11 cellular contexts compared by ENCODE assay signal in the genomic region with DNA sequence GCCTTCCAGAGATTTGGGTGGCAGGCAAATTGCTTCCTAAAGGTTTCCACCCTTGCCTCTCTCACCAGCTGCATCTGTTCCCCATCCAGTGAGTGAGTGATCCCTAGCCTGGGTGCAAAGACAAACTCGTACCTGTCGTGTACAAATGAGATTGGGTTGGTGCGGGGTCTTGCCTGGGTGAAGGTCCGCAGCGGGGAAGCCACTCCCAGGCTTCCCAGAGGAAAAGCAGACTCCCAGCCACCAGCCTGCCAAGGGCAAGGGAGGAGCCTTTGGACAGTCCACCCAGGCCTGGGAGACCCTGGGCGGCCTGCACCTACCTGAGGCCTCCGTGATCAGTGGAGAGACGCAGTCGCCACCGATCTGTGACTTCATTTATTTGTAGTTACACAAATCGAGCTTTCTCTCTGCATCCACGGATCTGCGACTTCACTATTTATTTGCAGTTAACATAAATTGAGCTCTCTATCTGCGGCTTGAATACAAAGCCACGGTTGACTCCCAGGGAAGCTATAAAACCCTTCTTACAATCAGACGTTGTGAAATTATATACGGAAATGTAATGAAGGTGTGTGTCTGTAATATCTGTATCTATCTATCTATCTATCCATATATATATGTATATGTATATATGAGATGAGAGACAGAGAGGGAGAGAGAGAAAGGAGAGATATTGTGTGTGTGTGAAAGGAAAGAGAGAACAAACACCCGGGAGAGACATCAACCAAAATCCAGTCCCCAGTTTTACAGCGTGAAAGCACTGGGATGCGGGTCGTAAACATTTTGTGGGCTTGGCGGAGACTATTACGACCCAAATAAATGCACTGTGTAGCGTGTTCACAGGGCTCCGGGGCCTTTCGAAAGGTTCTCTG. TPM values are rescaled to one million over a fixed set of nuclear protein-coding genes. Genes with fewer than 3 reads are reported as not detected.
DNase-seq lines count a peak whose midpoint lies in the region; ATAC-seq and TF ChIP-seq lines count a peak whose summit lies in the region.
"Had no signal": no experiment of that assay in that cellular context is flagged by ENCODE, and none has a peak within 500 bp of the region (broad histone marks: within the 10 kb centered on the region; RNA-seq: fewer than 3 reads in every experiment).

No MANE protein-coding gene starts in this region.

- intact Hi-C loops in psoas muscle (cut with DNase I) = loop anchor here (2.0 to 10.0 kb wide), 11 partner anchors 307 to 1595 kb away; partner anchors contain the start of genes CBX3 (in 2 of the 2) and HNRNPA2B1 (in 2 of the 2)

- H3K79me2 ChIP-seq in SU-DHL-6 (ENCODE audit: insufficient read depth, low read length) = 0 out of 2 replicates have a peak, but pooled peaks cover 4% of the 10 kb centered on the region

- no peak for ATAC-seq in psoas muscle
- ATAC-seq in HG03378 (IDR thresholded peaks at IDR 0.05; ENCODE audit: unreplicated experiment) = no peak
- no peak for ATAC-seq in GM21786 (IDR thresholded peaks at IDR 0.05; ENCODE audit: unreplicated experiment)

- no peaks in the 10 kb centered on the region for H3K9me2 ChIP-seq in SU-DHL-6 (replicated peaks; ENCODE audit: insufficient read depth, low read length)

- no peak overlapping the region for H3K9ac ChIP-seq in SU-DHL-6 (ENCODE audit: low read length)

- H3K4me3 Mint-ChIP-seq in endothelial cell (ENCODE audit: unreplicated experiment) = peak overlapping the region; percentile 1

- H3K9me3 Mint-ChIP-seq in endothelial cell (ENCODE audit: unreplicated experiment) = no peaks in the 10 kb centered on the region

- DNase-seq in H7 (peak; percentile 60), endothelial cell (ENCODE audit: low spot score) (no peak), psoas muscle (peak in 1 of 2 donors; percentile 26), T1000 (lab: John Stamatoyannopoulos, UW) (no peak), NCI-H128 (lab: John Stamatoyannopoulos, UW; ENCODE audit: unreplicated experiment) (no peak)
- DNase-seq: PC-9 had no signal

- H3K4me3 ChIP-seq in H7 (ENCODE audit: insufficient read depth, low read depth, low read length) (no peak overlapping the region), SU-DHL-6 (ENCODE audit: insufficient read depth, low read length, poor library complexity, severe bottlenecking) (no peak overlapping the region), psoas muscle (peak overlapping the region; percentile 79)

- no peaks in the 10 kb centered on the region for H3K36me3 ChIP-seq in H7 (replicated peaks; ENCODE audit: control insufficient read depth, insufficient read depth, low read length)
- no peaks in the 10 kb centered on the region for H3K36me3 ChIP-seq in SU-DHL-6 (ENCODE audit: low read length)
- no peaks in the 10 kb centered on the region for H3K36me3 ChIP-seq in psoas muscle (ENCODE audit: insufficient read depth in 1 of 2, low read depth in 1 of 2)

- no peaks in the 10 kb centered on the region for H4K20me1 ChIP-seq in SU-DHL-6 (ENCODE audit: low read depth, low read length)

- peaks cover 17% of the 10 kb centered on the region for H3K4me1 Mint-ChIP-seq in endothelial cell (ENCODE audit: unreplicated experiment)

- TF ChIP-seq CTCF in SU-DHL-6 (IDR thresholded peaks at IDR 0.05; ENCODE audit: insufficient read depth, low read length, poor library complexity, severe bottlenecking) (no peak), endothelial cell (IDR thresholded peaks at IDR 0.05; ENCODE audit: unreplicated experiment) (no peak), psoas muscle (IDR thresholded peaks at IDR 0.05) (no peak)

- H3K27me3 Mint-ChIP-seq in endothelial cell (ENCODE audit: unreplicated experiment) = peaks cover 41% of the 10 kb centered on the region

- H3K36me3 Mint-ChIP-seq in endothelial cell (ENCODE audit: low read depth, unreplicated experiment) = peaks cover 3% of the 10 kb centered on the region

- peaks cover 100% of the 10 kb centered on the region for H3K27me3 ChIP-seq in H7 (ENCODE audit: control insufficient read depth, insufficient read depth, low read length)
- no peaks in the 10 kb centered on the region for H3K27me3 ChIP-seq in SU-DHL-6 (ENCODE audit: low read length)
- no peaks in the 10 kb centered on the region for H3K27me3 ChIP-seq in psoas muscle (ENCODE audit: insufficient read depth in 3 of 3, low read length in 2 of 3)

- H3K9me3 ChIP-seq in SU-DHL-6 (ENCODE audit: insufficient read depth, low read length) (no peaks in the 10 kb centered on the region), psoas muscle (no peaks in the 10 kb centered on the region)

- peaks cover 19% of the 10 kb centered on the region for H3F3A ChIP-seq in SU-DHL-6 (ENCODE audit: insufficient read depth)

- peak overlapping the region; percentile 75 for H3K4me2 ChIP-seq in SU-DHL-6 (ENCODE audit: low read depth, low read length, poor library complexity, severe bottlenecking)

- H2AFZ ChIP-seq in SU-DHL-6 (ENCODE audit: low read depth, low read length, severe bottlenecking) = peak overlapping the region; percentile 100

- H3K27ac ChIP-seq in SU-DHL-6 (ENCODE audit: low read depth, low read length) = no peak overlapping the region
- H3K27ac ChIP-seq in psoas muscle = peak overlapping the region; percentile 86
- H3K27ac ChIP-seq: PC-9 had no signal

- peaks cover 25% of the 10 kb centered on the region for H3K4me1 ChIP-seq in psoas muscle

- no peak overlapping the region for H3K27ac Mint-ChIP-seq in endothelial cell (ENCODE audit: unreplicated experiment)

- 82 to 85% (median 84%) methylated on average over 26 of the region's 26 CpGs for whole genome bisulfite sequencing in psoas muscle, 3 donors

RNA-seq across cellular contexts. Expression of gene HOXA7, which starts 3.0 kb away (rescaled TPM):
- total RNA-seq in H7 (2014; rRNA removed; shearing (Covaris generic)) = not detected in 2 replicates
- total RNA-seq in endothelial cell (ENCODE audit: unreplicated experiment) (not detected), psoas muscle (1 to 10 TPM; 4.7 to 8.4 (median 6.7) TPM)
- 10 to 100 TPM in 1 of 3 donors, 1 to 10 TPM in 2; 2.9 to 10.2 (median 6.2) TPM for polyA plus RNA-seq in psoas muscle
- total RNA-seq: HepG2, osteocyte, PC-9 had no signal

RNA-seq across cellular contexts. Expression of gene HOXA9, which starts 5.8 kb away (rescaled TPM):
- not detected in 2 replicates for total RNA-seq in H7 (2014; rRNA removed; shearing (Covaris generic))
- total RNA-seq in endothelial cell (ENCODE audit: unreplicated experiment) (0.80 TPM), psoas muscle (10 to 100 TPM in 1 of 4 donors, 1 to 10 TPM in 1, under 1 TPM in 1, not detected in 1; 0.81 to 19.9 (median 4.9) TPM)
- 10 to 100 TPM; 13.8 to 55.9 (median 18.2) TPM for polyA plus RNA-seq in psoas muscle
- total RNA-seq: HepG2, osteocyte had no signal
- polyA plus RNA-seq: HepG2 had no signal

RNA-seq across cellular contexts. Expression of gene HOXA3, which starts 7.1 kb away (rescaled TPM):
- total RNA-seq in H7 (2014; rRNA removed; shearing (Covaris generic)) = not detected in 2 replicates
- total RNA-seq in endothelial cell (ENCODE audit: unreplicated experiment) (0.13 TPM), psoas muscle (1 to 10 TPM; 3.3 to 5.6 (median 4.2) TPM)
- 1 to 10 TPM in 1 of 3 donors, under 1 TPM in 2; 0.65 to 2.6 (median 0.97) TPM for polyA plus RNA-seq in psoas muscle
- total RNA-seq: osteocyte had no signal

RNA-seq across cellular contexts. Expression of gene HOXA6, which starts 11.9 kb away (rescaled TPM):
- total RNA-seq in H7 (2014; rRNA removed; shearing (Covaris generic)) = not detected in 2 replicates
- not detected for total RNA-seq in endothelial cell (ENCODE audit: unreplicated experiment)
- total RNA-seq in psoas muscle = 1 to 10 TPM; 2.5 to 3.7 (median 3.1) TPM
- polyA plus RNA-seq in psoas muscle = 1 to 10 TPM in 2 of 3 donors, under 1 TPM in 1; 0.64 to 3.2 (median 1.5) TPM
- total RNA-seq: osteocyte had no signal

RNA-seq across cellular contexts. Expression of gene HOXA10, which starts 14.6 kb away (rescaled TPM):
- not detected in 2 replicates for total RNA-seq in H7 (2014; rRNA removed; shearing (Covaris generic))
- not detected for total RNA-seq in endothelial cell (ENCODE audit: unreplicated experiment)
- total RNA-seq in psoas muscle = 10 to 100 TPM in 2 of 4 donors, under 1 TPM in 1, not detected in 1; 0.81 to 34.3 (median 19.2) TPM
- 10 to 100 TPM; 17.2 to 77.5 (median 32.0) TPM for polyA plus RNA-seq in psoas muscle
- total RNA-seq: HepG2, osteocyte, PC-9 had no signal
- polyA plus RNA-seq: HepG2 had no signal
